8 cellular contexts compared by ENCODE assay signal in genomic region chrX:131831185-131831520, GRCh38.
DNase-seq lines count a peak whose midpoint lies in the region; ATAC-seq and TF ChIP-seq lines count a peak whose summit lies in the region.

No MANE protein-coding gene starts in this region.

- DNase-seq in CD4-positive, alpha-beta T cell: no peak
- DNase-seq in mammary epithelial cell: no peak
- no peak for DNase-seq in NCI-H2081 (lab: John Stamatoyannopoulos, UW)
- no peak for DNase-seq in NCI-H1930 (lab: John Stamatoyannopoulos, UW)
- no peak for DNase-seq in stimulated activated CD4-positive, alpha-beta T cell treated with anti-CD3 and anti-CD28 coated beads, Interleukin-12 subunit alpha, Interleukin-12 subunit beta, amount 100 ng/mL, for 4 hours

- H3K4me1 ChIP-seq in HUES48 (ENCODE audit: control insufficient read depth, insufficient read depth, low read length) (peaks cover 32% of the 10 kb centered on the region), mammary epithelial cell (ENCODE audit: insufficient read depth, low read length) (no peaks in the 10 kb centered on the region)

- H3K9me3 ChIP-seq in CD4-positive, alpha-beta T cell (ENCODE audit: control insufficient read depth, low read length): no peaks in the 10 kb centered on the region
- H3K9me3 ChIP-seq in HUES48 (ENCODE audit: control insufficient read depth, insufficient read depth, low read length): no peaks in the 10 kb centered on the region
- H3K9me3 ChIP-seq in mammary epithelial cell (replicated peaks; ENCODE audit: insufficient read depth, low read length): no peaks in the 10 kb centered on the region

- intact Hi-C loops in CD4-positive, alpha-beta T cell (cut with DNase I, micrococcal nuclease): loop anchor here in 1 of 2 experiments (5.0 kb wide), 1 partner anchor 386 kb away; the partner anchor contains the start of gene RAP2C
- intact Hi-C loops in mammary epithelial cell (cut with micrococcal nuclease): no loop called here

- no peaks in the 10 kb centered on the region for H3K79me2 ChIP-seq in mammary epithelial cell (ENCODE audit: insufficient read depth, low read length)

- H4K20me1 ChIP-seq in mammary epithelial cell (ENCODE audit: insufficient read depth, low read length): no peaks in the 10 kb centered on the region

- H2AFZ ChIP-seq in mammary epithelial cell (ENCODE audit: low read depth, low read length): peak overlapping the region; percentile 53

- H3K4me3 ChIP-seq in HUES48 (ENCODE audit: low read depth, low read length): peak overlapping the region; percentile 94
- no peak overlapping the region for H3K4me3 ChIP-seq in mammary epithelial cell (replicated peaks in 1 of 3; ENCODE audit: insufficient read depth in 1 of 3, low read depth in 2 of 3, low read length in 3 of 3)

- H3K36me3 ChIP-seq in HUES48 (ENCODE audit: control insufficient read depth, insufficient read depth, low read length) (peaks cover 16% of the 10 kb centered on the region), mammary epithelial cell (ENCODE audit: insufficient read depth, low read length) (no peaks in the 10 kb centered on the region)

- peak overlapping the region; percentile 86 for H3K27ac Mint-ChIP-seq in CD4-positive, alpha-beta T cell
- peak overlapping the region; percentile 98 to 99 (median 99) for H3K27ac Mint-ChIP-seq in nephron

- dilution Hi-C loops in mammary epithelial cell (cut with HindIII; ENCODE audit: low sequenced_read_pairs): no loop called here

- in situ Hi-C loops in mammary epithelial cell (cut with MboI; ENCODE audit: low sequenced_read_pairs in 2 of 2): loop anchor here (25.0 kb wide), 2 partner anchors 406 to 806 kb away; no protein-coding TSS in a partner anchor

- H3K36me3 Mint-ChIP-seq in CD4-positive, alpha-beta T cell (ENCODE audit: low read depth): no peaks in the 10 kb centered on the region
- peaks cover 5% of the 10 kb centered on the region for H3K36me3 Mint-ChIP-seq in nephron (ENCODE audit: low read depth)

- CTCF ChIA-PET in CD4-positive, alpha-beta T cell (lab: Charles Lee): no interaction called here
- CTCF ChIA-PET in mammary epithelial cell (lab: Charles Lee; ENCODE audit: low non-redundant PET): no interaction called here

- no peaks in the 10 kb centered on the region for H3K9me3 Mint-ChIP-seq in CD4-positive, alpha-beta T cell
- no peaks in the 10 kb centered on the region for H3K9me3 Mint-ChIP-seq in nephron

- WGBS in mammary epithelial cell (ENCODE audit: low coverage, missing lambda C conversion rate): 92% methylated on average over 2 of the region's 2 CpGs

- no TSS peak for BruUV-seq in mammary epithelial cell (replicated peaks; lab: Mats Ljungman, UMichigan)

- no peaks in the 10 kb centered on the region for H3K27me3 Mint-ChIP-seq in CD4-positive, alpha-beta T cell
- no peaks in the 10 kb centered on the region for H3K27me3 Mint-ChIP-seq in nephron (ENCODE audit: low read depth)

- no peak for ATAC-seq in CD4-positive, alpha-beta T cell (ENCODE audit: poor library complexity)
- no peak for ATAC-seq in HG02840 (IDR thresholded peaks at IDR 0.05; ENCODE audit: low FRiP score, unreplicated experiment)

- no peak overlapping the region for H3K27ac ChIP-seq in CD4-positive, alpha-beta T cell (ENCODE audit: low read depth, low read length)
- H3K27ac ChIP-seq in HUES48 (ENCODE audit: low read depth, low read length) (peak overlapping the region; percentile 96), mammary epithelial cell (ENCODE audit: insufficient read depth, low read depth, low read length) (no peak overlapping the region)

- peak overlapping the region; percentile 92 for H3K9ac ChIP-seq in HUES48 (ENCODE audit: low read depth, low read length)
- no peak overlapping the region for H3K9ac ChIP-seq in mammary epithelial cell (ENCODE audit: insufficient read depth, low read length)

- peaks cover 33% of the 10 kb centered on the region for H3K4me1 Mint-ChIP-seq in CD4-positive, alpha-beta T cell (ENCODE audit: low read depth)
- H3K4me1 Mint-ChIP-seq in nephron: peaks cover 38% of the 10 kb centered on the region

- no peaks in the 10 kb centered on the region for H3K27me3 ChIP-seq in CD4-positive, alpha-beta T cell (ENCODE audit: control insufficient read depth, insufficient read depth, low read length)
- H3K27me3 ChIP-seq in HUES48 (ENCODE audit: control insufficient read depth, insufficient read depth, low read length) (no peaks in the 10 kb centered on the region), mammary epithelial cell (ENCODE audit: insufficient read depth, low read length) (peaks cover 2% of the 10 kb centered on the region)

- TF ChIP-seq CTCF in CD4-positive, alpha-beta T cell (IDR thresholded peaks at IDR 0.05): no peak
- TF ChIP-seq CTCF in mammary epithelial cell (conservative IDR thresholded peaks at IDR 0.05 in 1 of 2, IDR thresholded peaks at IDR 0.05 in 1 of 2; ENCODE audit: extremely low read depth in 1 of 2, insufficient read depth in 1 of 2, low read depth in 1 of 2, low read length in 2 of 2) (no peak), nephron (IDR thresholded peaks at IDR 0.05; ENCODE audit: unreplicated experiment in 3 of 3) (no peak)

- H3K4me2 ChIP-seq in mammary epithelial cell (ENCODE audit: insufficient read depth, low read depth, low read length): no peak overlapping the region

- peak overlapping the region; percentile 82 for H3K4me3 Mint-ChIP-seq in CD4-positive, alpha-beta T cell
- H3K4me3 Mint-ChIP-seq in nephron: peak overlapping the region; percentile 94 to 98 (median 97)

- POLR2A ChIA-PET in CD4-positive, alpha-beta T cell (lab: Charles Lee): interaction anchor here (1.0 kb wide), 1 partner anchor 14 kb away, joined by 3 read pairs; no protein-coding TSS in a partner anchor
